ENCODE assay signal across 21 cellular contexts in the genomic region with DNA sequence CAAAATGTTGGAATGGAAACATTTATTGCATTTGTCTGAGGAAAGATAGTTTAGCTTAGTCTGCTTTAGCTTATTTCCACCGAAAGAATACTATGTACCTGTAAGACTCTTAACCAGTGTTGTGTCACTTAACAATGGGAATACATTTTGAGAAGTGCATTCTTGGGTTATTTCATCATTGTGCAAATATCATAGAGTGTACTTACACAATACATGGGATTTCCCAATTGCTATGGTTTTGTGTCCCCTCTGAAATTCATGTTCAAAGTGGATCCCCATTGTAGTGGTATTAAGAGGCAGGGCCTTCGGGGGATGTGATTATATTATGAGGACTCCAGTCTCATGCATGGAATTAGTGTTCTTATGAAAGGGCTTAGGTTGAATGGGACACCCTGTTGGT.
DNase-seq lines count a peak whose midpoint lies in the region; ATAC-seq and TF ChIP-seq lines count a peak whose summit lies in the region.
"Had no signal": no experiment of that assay in that cellular context is flagged by ENCODE, and none has a peak within 500 bp of the region (broad histone marks: within the 10 kb centered on the region; RNA-seq: fewer than 3 reads in every experiment).

No MANE protein-coding gene starts in this region.

- H3K9me2 ChIP-seq in PC-3 (replicated peaks; ENCODE audit: low read length), result no peaks in the 10 kb centered on the region

- TF ChIP-seq POLR2A in breast epithelium (IDR thresholded peaks at IDR 0.05), result no peak

- no peaks in the 10 kb centered on the region for H3F3A ChIP-seq in PC-3 (ENCODE audit: low read length, unreplicated experiment)

- peak; percentile 72 for ATAC-seq in PC-3
- ATAC-seq in left cardiac atrium, result no peak
- ATAC-seq: left lobe of liver, mucosa of descending colon had no signal

- intact Hi-C loops in MCF 10A (cut with micrococcal nuclease), result no loop called here
- intact Hi-C loops in breast epithelium (cut with DNase I; ENCODE audit: low total_unique reads), result no loop called here
- intact Hi-C loops in PC-3 (cut with micrococcal nuclease), result no loop called here
- intact Hi-C loops in left cardiac atrium (cut with DNase I), result no loop called here

- H3K36me3 Mint-ChIP-seq in MCF 10A (ENCODE audit: insufficient read depth, unreplicated experiment), result no peaks in the 10 kb centered on the region

- peaks cover 12% of the 10 kb centered on the region for H3K9me3 Mint-ChIP-seq in MCF 10A (ENCODE audit: unreplicated experiment)
- H3K9me3 Mint-ChIP-seq: activated CD4-positive, alpha-beta T cell treated with anti-CD3 and anti-CD28 coated beads, Interleukin-2, amount 10 ng/mL, durations not matched to agents 7 days and 5 days had no signal

- H3K9me3 ChIP-seq in breast epithelium (no peaks in the 10 kb centered on the region), PC-3 (ENCODE audit: low read length) (no peaks in the 10 kb centered on the region)
- H3K9me3 ChIP-seq: mucosa of descending colon had no signal

- BruUV-seq in MCF 10A (replicated peaks; lab: Mats Ljungman, UMichigan) (no TSS peak), PC-3 (replicated peaks; lab: Mats Ljungman, UMichigan) (no TSS peak)

- DNase-seq in MCF 10A (ENCODE audit: unreplicated experiment) (peak; percentile 88), breast epithelium (ENCODE audit: low spot score in 2 of 2) (no peak), PC-3 (peak; percentile 94), fibroblast of mammary gland (ENCODE audit: low read depth) (peak; percentile 54), left cardiac atrium (no peak), HEK293T (ENCODE audit: extremely low spot score) (no peak), GM19238 (ENCODE audit: insufficient read length, low spot score) (no peak), HuH-7.5 (ENCODE audit: low spot score) (no peak)
- DNase-seq: ACHN; activated CD4-positive, alpha-beta T cell treated with anti-CD3 and anti-CD28 coated beads, Interleukin-2, amount 10 ng/mL, durations not matched to agents 7 days and 5 days; activated CD8-positive, alpha-beta memory T cell treated with anti-CD3 and anti-CD28 coated beads, Interleukin-2, amount 50 U/mL, for 4 hours; activated effector memory CD4-positive, alpha-beta T cell treated with anti-CD3 and anti-CD28 coated beads, Interleukin-2, amount 50 U/mL, for 16 hours; amniotic stem cell; effector CD8-positive, alpha-beta T cell; H7; KG1; mucosa of descending colon; NCI-H1436; NCI-H2227 treated with DMSO at 0.1 percent for 48 hours had no signal

- peak overlapping the region; percentile 11 for H3K27ac Mint-ChIP-seq in MCF 10A (ENCODE audit: low read depth, unreplicated experiment)
- H3K27ac Mint-ChIP-seq: activated CD4-positive, alpha-beta T cell treated with anti-CD3 and anti-CD28 coated beads, Interleukin-2, amount 10 ng/mL, durations not matched to agents 7 days and 5 days had no signal

- peak overlapping the region; percentile 0 for H3K4me3 Mint-ChIP-seq in MCF 10A (ENCODE audit: unreplicated experiment)
- H3K4me3 Mint-ChIP-seq: activated CD4-positive, alpha-beta T cell treated with anti-CD3 and anti-CD28 coated beads, Interleukin-2, amount 10 ng/mL, durations not matched to agents 7 days and 5 days had no signal

- no peak overlapping the region for H2AFZ ChIP-seq in PC-3 (ENCODE audit: low read length)

- H3K4me1 Mint-ChIP-seq in MCF 10A (ENCODE audit: insufficient read depth, unreplicated experiment), result peaks cover 43% of the 10 kb centered on the region
- H3K4me1 Mint-ChIP-seq: activated CD4-positive, alpha-beta T cell treated with anti-CD3 and anti-CD28 coated beads, Interleukin-2, amount 10 ng/mL, durations not matched to agents 7 days and 5 days had no signal

- H3K27me3 Mint-ChIP-seq in MCF 10A (ENCODE audit: insufficient read depth, unreplicated experiment), result no peaks in the 10 kb centered on the region

- H3K36me3 ChIP-seq in breast epithelium, result no peaks in the 10 kb centered on the region
- peaks cover 4% of the 10 kb centered on the region; the same call in 1 of the 2 replicates for H3K36me3 ChIP-seq in PC-3 (ENCODE audit: low read depth, low read length)

- TF ChIP-seq CTCF in MCF 10A (IDR thresholded peaks at IDR 0.05; ENCODE audit: unreplicated experiment), result no peak
- no peak for TF ChIP-seq CTCF in breast epithelium (IDR thresholded peaks at IDR 0.05)
- TF ChIP-seq CTCF in PC-3 (conservative IDR thresholded peaks at IDR 0.05; ENCODE audit: low read depth, low read length), result no peak
- TF ChIP-seq CTCF in fibroblast of mammary gland (conservative IDR thresholded peaks at IDR 0.05; ENCODE audit: control insufficient read depth, insufficient read depth, low read depth, low read length), result no peak

- H3K4me1 ChIP-seq in breast epithelium (no peaks in the 10 kb centered on the region), PC-3 (ENCODE audit: insufficient read depth, low read length) (peaks cover 53% of the 10 kb centered on the region)

- H4K20me1 ChIP-seq in PC-3 (ENCODE audit: low read length), result no peaks in the 10 kb centered on the region

- H3K4me2 ChIP-seq in PC-3 (ENCODE audit: low read length), result peak overlapping the region; percentile 59

- CTCF ChIA-PET in MCF 10A (lab: Yijun Ruan, JAX), result interaction anchor here (0.6 to 0.9 kb wide), 3 partner anchors 14 to 889 kb away, joined by 3 to 6 read pairs (median 3); no protein-coding TSS in a partner anchor
- CTCF ChIA-PET in PC-3 (lab: Charles Lee), result interaction anchor here (0.7 kb wide), 1 partner anchor 605 kb away, joined by 3 read pairs; no protein-coding TSS in a partner anchor
- CTCF ChIA-PET in HEK293T (lab: Yijun Ruan, JAX), result no interaction called here

- H3K4me3 ChIP-seq in breast epithelium (no peak overlapping the region), PC-3 (ENCODE audit: low read length) (peak overlapping the region; percentile 17; the same call in 1 of the 2 replicates), fibroblast of mammary gland (ENCODE audit: control insufficient read depth, low read depth, low read length) (no peak overlapping the region)
- H3K4me3 ChIP-seq: mucosa of descending colon had no signal

- peak overlapping the region; percentile 54 for H3K9ac ChIP-seq in PC-3 (ENCODE audit: low read length)

- H3K27ac ChIP-seq in breast epithelium (no peak overlapping the region), PC-3 (ENCODE audit: low read length) (peak overlapping the region; percentile 96)
- H3K27ac ChIP-seq: RWPE1 had no signal

- no peaks in the 10 kb centered on the region for H3K27me3 ChIP-seq in breast epithelium
- H3K27me3 ChIP-seq in PC-3 (ENCODE audit: low read length), result no peaks in the 10 kb centered on the region

- POLR2A ChIA-PET in MCF 10A (lab: Yijun Ruan, JAX) (interaction anchor here (0.6 to 1.3 kb wide), 2 partner anchors 12 to 130 kb away, joined by 3 to 4 read pairs; no protein-coding TSS in a partner anchor), PC-3 (lab: Charles Lee; ENCODE audit: unreplicated experiment) (no interaction called here), HEK293T (lab: Yijun Ruan, JAX) (no interaction called here)

- H3K79me2 ChIP-seq in PC-3 (ENCODE audit: low read length), result no peaks in the 10 kb centered on the region

TF ChIP-seq in HEK293T, 16 proteins besides CTCF, POLR2A, EP300 and RAD21:
- TF ChIP-seq L3MBTL2 (conservative IDR thresholded peaks at IDR 0.05) (no peak), FOXA1 (IDR thresholded peaks at IDR 0.05) (no peak), BHLHE40 (IDR thresholded peaks at IDR 0.05; ENCODE audit: borderline replicate concordance) (no peak), ARNT (IDR thresholded peaks at IDR 0.05) (no peak), ZNF384 (IDR thresholded peaks at IDR 0.05) (no peak), HDGF (IDR thresholded peaks at IDR 0.05; ENCODE audit: borderline replicate concordance) (no peak), SP1 (IDR thresholded peaks at IDR 0.05) (no peak), NFRKB (IDR thresholded peaks at IDR 0.05) (no peak), SUZ12 (IDR thresholded peaks at IDR 0.05) (no peak), TARDBP (IDR thresholded peaks at IDR 0.05) (no peak), LEF1 (IDR thresholded peaks at IDR 0.05; ENCODE audit: borderline replicate concordance) (no peak), FOXK2 (IDR thresholded peaks at IDR 0.05) (no peak)
TF ChIP-seq in HEK293T: peak in this region for 0.

Comparison
In these comparisons a context has a peak if more than half of its experiments do, and no peak if none do; other contexts are left out.
1. DNase-seq: peak in MCF 10A (single experiment), PC-3 (single experiment) and fibroblast of mammary gland (single experiment); none in breast epithelium (0 of 2), left cardiac atrium (single experiment), HEK293T (single experiment), GM19238 (single experiment) and HuH-7.5 (single experiment).